In the genomic region with DNA sequence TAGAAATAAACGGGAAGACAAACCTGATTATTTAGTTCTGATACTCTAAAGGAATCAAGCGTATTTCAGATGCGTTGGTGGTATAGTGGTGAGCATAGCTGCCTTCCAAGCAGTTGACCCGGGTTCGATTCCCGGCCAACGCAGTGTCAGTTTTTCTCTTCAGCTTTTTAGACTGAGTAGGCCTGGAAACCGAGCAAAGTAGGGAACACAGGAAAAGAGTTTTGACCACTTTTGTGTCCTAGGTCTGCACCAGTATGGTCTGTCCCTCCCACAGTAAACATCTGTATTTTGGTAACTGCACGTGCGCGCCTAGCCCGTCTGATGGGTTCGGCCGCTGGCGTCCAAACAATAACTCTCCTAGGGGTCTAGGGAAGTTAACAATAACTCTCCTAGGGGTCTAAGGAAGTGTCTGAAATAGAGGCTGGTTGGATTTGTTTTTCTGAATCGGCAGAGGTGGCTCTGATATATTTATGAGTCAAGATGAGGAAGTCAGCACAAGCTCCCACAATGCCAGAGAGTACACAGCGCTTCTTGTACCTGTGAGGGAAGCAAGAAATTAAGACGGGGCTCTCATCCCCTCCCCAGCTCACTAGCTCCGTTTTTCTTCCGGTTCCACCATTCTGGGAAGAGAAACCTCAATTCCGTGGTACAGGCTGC, we compare ENCODE assay signal across 8 cellular contexts.
DNase-seq lines count a peak whose midpoint lies in the region; ATAC-seq lines count a peak whose summit lies in the region.

No MANE protein-coding gene starts in this region.

- no peaks in the 10 kb centered on the region for H3K27me3 ChIP-seq in layer of hippocampus (ENCODE audit: control insufficient read depth, insufficient read depth, low read length)

- ATAC-seq in HG02798 (IDR thresholded peaks at IDR 0.05; ENCODE audit: poor library complexity, unreplicated experiment): peak; percentile 37
- ATAC-seq in central memory CD8-positive, alpha-beta T cell (replicated peaks; ENCODE audit: extremely low read depth, poor library complexity, severe bottlenecking): peak; percentile 48
- no peak for ATAC-seq in HG03342 (IDR thresholded peaks at IDR 0.05; ENCODE audit: unreplicated experiment)

- H3K27ac ChIP-seq in layer of hippocampus (ENCODE audit: low read depth, low read length): peak overlapping the region; percentile 87

- DNase-seq in DMS79 treated with DMSO at 0.1 percent for 48 hours (lab: John Stamatoyannopoulos, UW): peak; percentile 89
- peak; percentile 98 for DNase-seq in NCI-H345 (lab: John Stamatoyannopoulos, UW)
- DNase-seq in activated CD4-positive, CD25-positive, alpha-beta regulatory T cell treated with anti-CD3 and anti-CD28 coated beads, Interleukin-2, amount 50 U/mL, for 16 hours (ENCODE audit: low read depth, low spot score): peak; percentile 47
- peak; percentile 62 to 63 for DNase-seq in central memory CD8-positive, alpha-beta T cell (ENCODE audit: low spot score in 2 of 2)
- DNase-seq in stimulated activated CD4-positive, alpha-beta T cell treated with anti-CD3 and anti-CD28 coated beads, Interleukin-1b, Interleukin-23, amount 100 ng/mL, for 1 hour (ENCODE audit: low read depth in 2 of 2): peak; percentile 40 to 63

- H3K27ac Mint-ChIP-seq in central memory CD8-positive, alpha-beta T cell (ENCODE audit: low read depth): peak overlapping the region; percentile 100

- peaks cover 13% of the 10 kb centered on the region for H3K27me3 Mint-ChIP-seq in central memory CD8-positive, alpha-beta T cell

- peaks cover 56% of the 10 kb centered on the region for H3K36me3 Mint-ChIP-seq in central memory CD8-positive, alpha-beta T cell (ENCODE audit: insufficient read depth)

- H3K4me1 Mint-ChIP-seq in central memory CD8-positive, alpha-beta T cell: peaks cover 43% of the 10 kb centered on the region

- H3K4me3 Mint-ChIP-seq in central memory CD8-positive, alpha-beta T cell: peak overlapping the region; percentile 98

- no peaks in the 10 kb centered on the region for H3K9me3 Mint-ChIP-seq in central memory CD8-positive, alpha-beta T cell

Comparison
In these comparisons a context has a peak if more than half of its experiments do, and no peak if none do; other contexts are left out.
1. DNase-seq: peak in every context shown above with its lines; median percentile 98 in NCI-H345; 89 in DMS79 treated with DMSO at 0.1 percent for 48 hours; 62 in central memory CD8-positive, alpha-beta T cell; 52 in stimulated activated CD4-positive, alpha-beta T cell treated with anti-CD3 and anti-CD28 coated beads, Interleukin-1b, Interleukin-23, amount 100 ng/mL, for 1 hour; 47 in activated CD4-positive, CD25-positive, alpha-beta regulatory T cell treated with anti-CD3 and anti-CD28 coated beads, Interleukin-2, amount 50 U/mL, for 16 hours.